In genomic region chr6:166202321-166202733, GRCh38 we compare ENCODE assay signal across 10 cellular contexts. TPM values are rescaled to one million over a fixed set of nuclear protein-coding genes. Genes with fewer than 3 reads are reported as not detected.
DNase-seq lines count a peak whose midpoint lies in the region; ATAC-seq and TF ChIP-seq lines count a peak whose summit lies in the region.
"Had no signal": no experiment of that assay in that cellular context is flagged by ENCODE, and none has a peak within 500 bp of the region (broad histone marks: within the 10 kb centered on the region; RNA-seq: fewer than 3 reads in every experiment).

No MANE protein-coding gene starts in this region.

- no peaks in the 10 kb centered on the region for H3K36me3 Mint-ChIP-seq in dendritic cell treated with granulocyte-macrophage colony-stimulating factor and Interleukin-4, amounts not matched to agents 40 ng/mL and 50 ng/mL, for 4 days (ENCODE audit: low read depth)
- no peaks in the 10 kb centered on the region for H3K36me3 Mint-ChIP-seq in activated naive CD8-positive, alpha-beta T cell treated with anti-CD3 and anti-CD28 coated beads for 36 hours
- H3K36me3 Mint-ChIP-seq: CD8-positive, alpha-beta T cell had no signal

- DNase-seq in GM13977 (ENCODE audit: low spot score) (peak; percentile 44), NCI-H524 (lab: John Stamatoyannopoulos, UW) (no peak), cortex of kidney (lab: John Stamatoyannopoulos, UW) (no peak), NCI-H2196 treated with DMSO at 0.1 percent for 48 hours (lab: John Stamatoyannopoulos, UW; ENCODE audit: unreplicated experiment) (no peak)
- no peak for DNase-seq in activated naive CD8-positive, alpha-beta T cell treated with anti-CD3 and anti-CD28 coated beads for 36 hours
- DNase-seq: CD8-positive, alpha-beta T cell; NCI-H748 treated with DMSO at 0.1 percent for 48 hours had no signal

- TF ChIP-seq CTCF in GM13977 (IDR thresholded peaks at IDR 0.05; ENCODE audit: extremely low read depth, insufficient read depth, missing control alignments): no peak

- peaks cover 13% of the 10 kb centered on the region for H3K27me3 Mint-ChIP-seq in dendritic cell treated with granulocyte-macrophage colony-stimulating factor and Interleukin-4, amounts not matched to agents 40 ng/mL and 50 ng/mL, for 4 days
- H3K27me3 Mint-ChIP-seq in activated naive CD8-positive, alpha-beta T cell treated with anti-CD3 and anti-CD28 coated beads for 36 hours: peaks cover 12% of the 10 kb centered on the region

- in situ Hi-C loops in GM13977 (cut with MboI; ENCODE audit: low pct_unique_long_range_greater_than_20kb, low sequenced_read_pairs, unreplicated experiment): no loop called here

- peaks cover 25% of the 10 kb centered on the region for H3K4me1 Mint-ChIP-seq in dendritic cell treated with granulocyte-macrophage colony-stimulating factor and Interleukin-4, amounts not matched to agents 40 ng/mL and 50 ng/mL, for 4 days (ENCODE audit: low read depth)
- peaks cover 4% of the 10 kb centered on the region for H3K4me1 Mint-ChIP-seq in activated naive CD8-positive, alpha-beta T cell treated with anti-CD3 and anti-CD28 coated beads for 36 hours

- peak overlapping the region; percentile 33 for H3K4me3 Mint-ChIP-seq in dendritic cell treated with granulocyte-macrophage colony-stimulating factor and Interleukin-4, amounts not matched to agents 40 ng/mL and 50 ng/mL, for 4 days
- no peak overlapping the region for H3K4me3 Mint-ChIP-seq in activated naive CD8-positive, alpha-beta T cell treated with anti-CD3 and anti-CD28 coated beads for 36 hours
- H3K4me3 Mint-ChIP-seq: CD8-positive, alpha-beta T cell had no signal

- H3K9me3 Mint-ChIP-seq in dendritic cell treated with granulocyte-macrophage colony-stimulating factor and Interleukin-4, amounts not matched to agents 40 ng/mL and 50 ng/mL, for 4 days: no peaks in the 10 kb centered on the region
- H3K9me3 Mint-ChIP-seq in activated naive CD8-positive, alpha-beta T cell treated with anti-CD3 and anti-CD28 coated beads for 36 hours: no peaks in the 10 kb centered on the region
- H3K9me3 Mint-ChIP-seq: CD8-positive, alpha-beta T cell had no signal

- intact Hi-C loops in dendritic cell treated with granulocyte-macrophage colony-stimulating factor and Interleukin-4, amounts not matched to agents 40 ng/mL and 50 ng/mL, for 4 days (cut with micrococcal nuclease): no loop called here

- peak overlapping the region; percentile 65 for H3K27ac Mint-ChIP-seq in dendritic cell treated with granulocyte-macrophage colony-stimulating factor and Interleukin-4, amounts not matched to agents 40 ng/mL and 50 ng/mL, for 4 days
- H3K27ac Mint-ChIP-seq in activated naive CD8-positive, alpha-beta T cell treated with anti-CD3 and anti-CD28 coated beads for 36 hours: no peak overlapping the region
- H3K27ac Mint-ChIP-seq: CD8-positive, alpha-beta T cell had no signal

- ATAC-seq in GM21381 (IDR thresholded peaks at IDR 0.05; ENCODE audit: unreplicated experiment) (peak; percentile 83), HG03139 (IDR thresholded peaks at IDR 0.05; ENCODE audit: unreplicated experiment) (peak; percentile 80)
- ATAC-seq: CD8-positive, alpha-beta T cell had no signal

RNA-seq across cellular contexts. Expression of gene TBXT, which starts 34.7 kb away (rescaled TPM):
- total RNA-seq in activated naive CD8-positive, alpha-beta T cell treated with anti-CD3 and anti-CD28 coated beads for 36 hours: not detected
- total RNA-seq: CD8-positive, alpha-beta T cell had no signal
